In genomic region chr6:28349892-28350737, GRCh38 we compare ENCODE assay signal across 8 cellular contexts.
DNase-seq lines count a peak whose midpoint lies in the region; ATAC-seq lines count a peak whose summit lies in the region.

Gene ZKSCAN3, plus strand, starts transcription at chr6:28349947. Its CDS starts 9,640 bp downstream, at chr6:28359587.

- H3K36me3 ChIP-seq in neuron (ENCODE audit: insufficient read depth, low read length), result no peaks in the 10 kb centered on the region
- no peaks in the 10 kb centered on the region for H3K36me3 ChIP-seq in subcutaneous abdominal adipose tissue (ENCODE audit: control insufficient read depth in 5 of 5, insufficient read depth in 5 of 5, low read length in 5 of 5)

- H3K4me1 ChIP-seq in neuron (ENCODE audit: insufficient read depth, low read length) (peaks cover 11% of the 10 kb centered on the region), subcutaneous abdominal adipose tissue (ENCODE audit: control insufficient read depth in 5 of 5, insufficient read depth in 5 of 5, low read length in 5 of 5) (peaks cover 0 to 24% (median 21%) of the 10 kb centered on the region in 5 donors)

- peaks cover 3% of the 10 kb centered on the region for H3K9me3 ChIP-seq in neuron (ENCODE audit: low read length)
- no peaks in the 10 kb centered on the region for H3K9me3 ChIP-seq in subcutaneous abdominal adipose tissue (ENCODE audit: control insufficient read depth in 5 of 5, low read length in 5 of 5)

- H3K9ac ChIP-seq in subcutaneous abdominal adipose tissue (ENCODE audit: low read length in 5 of 5), result peak within 1 kb of the TSS; percentile 69 to 96 (median 85)

- peak within 1 kb of the TSS; percentile 99 for H2AFZ ChIP-seq in neuron (ENCODE audit: low read depth, low read length)

- peak within 1 kb of the TSS; percentile 55 for H3K27ac ChIP-seq in subcutaneous abdominal adipose tissue (ENCODE audit: low read depth, low read length)

- H3K27me3 ChIP-seq in neuron (ENCODE audit: insufficient read depth, low read length), result peaks cover 5% of the 10 kb centered on the region
- H3K27me3 ChIP-seq in subcutaneous abdominal adipose tissue (ENCODE audit: control insufficient read depth in 5 of 5, insufficient read depth in 4 of 5, low read length in 5 of 5), result peaks cover 0 to 2% (median 0%) of the 10 kb centered on the region in 5 donors

- H3K4me3 ChIP-seq in neuron (ENCODE audit: low read length) (peak within 1 kb of the TSS; percentile 94), subcutaneous abdominal adipose tissue (ENCODE audit: low read depth in 1 of 5, low read length in 5 of 5) (peak within 1 kb of the TSS; percentile 78 to 95 (median 90))

- ATAC-seq in GM21825 (IDR thresholded peaks at IDR 0.05; ENCODE audit: unreplicated experiment), result peak; percentile 95

- peak; percentile 87 for DNase-seq in ELR (ENCODE audit: low read depth)
- peak; percentile 90 to 91 for DNase-seq in Kasumi-1 (lab: John Stamatoyannopoulos, UW)
- DNase-seq in SIG-M5 (lab: John Stamatoyannopoulos, UW), result peak; percentile 42
- DNase-seq in activated gamma-delta T cell treated with Interleukin-2 at 50 U/mL for 16 hours, result peak; percentile 81
- DNase-seq in foreskin melanocyte, result peak; percentile 58

Comparison
In these comparisons a context has a peak if more than half of its experiments do, and no peak if none do; other contexts are left out.
1. Peak in every context shown above with its lines: DNase-seq, ATAC-seq, H3K4me3 ChIP-seq and H3K27ac ChIP-seq.